Comparison of ENCODE assay signal across 16 cellular contexts in genomic region chr14:72155379-72155993, GRCh38.
"Had no signal": no experiment of that assay in that cellular context is flagged by ENCODE, and none has a peak within 500 bp of the region (broad histone marks: within the 10 kb centered on the region; RNA-seq: fewer than 3 reads in every experiment).

No MANE protein-coding gene starts in this region.

- H3K4me1 ChIP-seq: prostate gland, right lobe of liver, spleen had no signal

- H3K9me3 ChIP-seq: prostate gland, right lobe of liver had no signal

- ATAC-seq: right lobe of liver, T-helper 17 cell had no signal

- H3K4me1 Mint-ChIP-seq: activated B cell treated with CpG ODN at 0.5 μM for 24 hours, T-helper 17 cell had no signal

- DNase-seq: activated B cell treated with CpG ODN at 0.5 μM for 24 hours; activated effector memory CD4-positive, alpha-beta T cell treated with Interleukin-2 at 50 U/mL for 16 hours; anterior cingulate cortex; dermis blood vessel endothelial cell; left ventricle myocardium inferior; occipital lobe; right lobe of liver; spleen; stimulated activated naive CD4-positive, alpha-beta T cell treated with Interleukin-2 at 50 U/mL for 16 hours; T-helper 17 cell had no signal

- H3K4me3 Mint-ChIP-seq: activated B cell treated with CpG ODN at 0.5 μM for 24 hours; activated naive CD8-positive, alpha-beta T cell; memory B cell; nephron; T-helper 17 cell had no signal

- H3K27ac ChIP-seq: left ventricle myocardium inferior, prostate gland, right lobe of liver, spleen had no signal

- H3K36me3 Mint-ChIP-seq: activated naive CD8-positive, alpha-beta T cell; memory B cell had no signal

- H3K27ac Mint-ChIP-seq: activated B cell treated with CpG ODN at 0.5 μM for 24 hours; activated naive CD8-positive, alpha-beta T cell; memory B cell; nephron; T-helper 17 cell had no signal

- H3K27me3 ChIP-seq: right lobe of liver had no signal

- H3K4me3 ChIP-seq: left ventricle myocardium inferior, prostate gland, right lobe of liver, spleen had no signal

- FAIRE-seq: keratinocyte, TTC549 had no signal

- H3K36me3 ChIP-seq: left ventricle myocardium inferior, prostate gland, right lobe of liver, spleen had no signal
